14 cellular contexts compared by ENCODE assay signal in the genomic region with DNA sequence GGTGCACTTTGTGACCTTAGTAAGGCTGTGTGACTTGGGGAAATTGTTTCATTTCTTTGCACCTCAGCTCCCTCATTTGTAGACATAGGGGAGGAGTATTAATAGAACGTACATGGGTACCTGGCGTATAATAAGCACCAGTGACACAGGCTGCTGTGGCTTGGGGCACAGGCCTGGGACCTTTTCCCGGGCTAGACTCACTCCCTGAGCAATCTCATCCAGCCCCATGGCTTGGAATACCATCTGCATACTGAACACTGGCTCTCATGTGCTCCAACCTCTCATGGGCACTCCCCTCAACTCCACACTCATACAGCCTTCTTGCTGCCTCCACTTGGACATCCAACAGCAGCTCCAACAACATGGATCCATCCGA. TPM values are rescaled to one million over a fixed set of nuclear protein-coding genes. Genes with fewer than 3 reads are reported as not detected.
DNase-seq lines count a peak whose midpoint lies in the region; ATAC-seq and TF ChIP-seq lines count a peak whose summit lies in the region.
"Had no signal": no experiment of that assay in that cellular context is flagged by ENCODE, and none has a peak within 500 bp of the region (broad histone marks: within the 10 kb centered on the region; RNA-seq: fewer than 3 reads in every experiment).

No MANE protein-coding gene starts in this region.

- peak overlapping the region; percentile 37 for H3K9ac ChIP-seq in muscle layer of colon (ENCODE audit: low read length)

- no peak overlapping the region for H3K4me3 ChIP-seq in Panc1 (ENCODE audit: low read depth in 2 of 2, low read length in 2 of 2)
- no peak overlapping the region for H3K4me3 ChIP-seq in muscle layer of colon (ENCODE audit: low read depth in 1 of 2, low read length in 2 of 2)
- no peak overlapping the region for H3K4me3 ChIP-seq in thyroid gland (replicated peaks in 1 of 3)

- H3K9me3 ChIP-seq in Panc1 (ENCODE audit: control insufficient read depth, insufficient read depth, low read depth, low read length), result no peaks in the 10 kb centered on the region
- no peaks in the 10 kb centered on the region for H3K9me3 ChIP-seq in muscle layer of colon (ENCODE audit: low read length)
- H3K9me3 ChIP-seq in thyroid gland, result no peaks in the 10 kb centered on the region

- H3K27me3 ChIP-seq in Panc1 (ENCODE audit: control insufficient read depth, insufficient read depth, low read length) (no peaks in the 10 kb centered on the region), muscle layer of colon (ENCODE audit: control insufficient read depth in 1 of 2, insufficient read depth in 2 of 2, low read length in 2 of 2) (no peaks in the 10 kb centered on the region), thyroid gland (no peaks in the 10 kb centered on the region)

- CTCF ChIA-PET in Panc1 (lab: Charles Lee), result interaction anchor here (0.6 to 0.9 kb wide), 2 partner anchors 15 to 16 kb away, joined by 3 to 5 read pairs; no protein-coding TSS in a partner anchor

- DNase-seq in Panc1 (ENCODE audit: low read depth, low spot score) (no peak), epidermal melanocyte (ENCODE audit: insufficient read length, low spot score) (peak; percentile 3), thyroid gland (no peak), mesenteric fat pad (ENCODE audit: low spot score) (no peak)
- DNase-seq: activated CD4-positive, alpha-beta T cell treated with anti-CD3 and anti-CD28 coated beads, Interleukin-2, amount 50 U/mL, for 1 hour; activated effector memory CD4-positive, alpha-beta T cell treated with anti-CD3 and anti-CD28 coated beads, Interleukin-2, amount 50 U/mL, for 16 hours; H7; NCI-H1694; T-cell had no signal

- TF ChIP-seq CTCF in Panc1 (IDR thresholded peaks at IDR 0.05), result no peak
- no peak for TF ChIP-seq CTCF in thyroid gland (IDR thresholded peaks at IDR 0.05)

- H3K27ac ChIP-seq in Panc1 (ENCODE audit: low read length) (peak overlapping the region; percentile 94), muscle layer of colon (ENCODE audit: low read depth, low read length) (peak overlapping the region; percentile 99), thyroid gland (peak overlapping the region; percentile 65 to 93 (median 90))

- TSS peak; percentile 25 for BruUV-seq in Panc1 (replicated peaks; lab: Mats Ljungman, UMichigan)

- TF ChIP-seq POLR2A in thyroid gland (IDR thresholded peaks at IDR 0.05), result no peak

- intact Hi-C loops in Panc1 (cut with micrococcal nuclease; ENCODE audit: unreplicated experiment), result loop anchor here (10.0 kb wide), 1 partner anchor 56 kb away; no protein-coding TSS in a partner anchor
- intact Hi-C loops in thyroid gland (cut with DNase I), result loop anchor here (5.0 kb wide), 2 partner anchors 61 to 101 kb away; no protein-coding TSS in a partner anchor

- in situ Hi-C loops in Panc1 (cut with HindIII; ENCODE audit: low pct_unique_long_range_greater_than_20kb, low sequenced_read_pairs), result no loop called here

- peak; percentile 33 for ATAC-seq in Panc1
- no peak for ATAC-seq in GM21619 (IDR thresholded peaks at IDR 0.05; ENCODE audit: unreplicated experiment)
- no peak for ATAC-seq in GM18861 (IDR thresholded peaks at IDR 0.05; ENCODE audit: unreplicated experiment)
- no peak for ATAC-seq in GM21526 (IDR thresholded peaks at IDR 0.05; ENCODE audit: low FRiP score, unreplicated experiment)
- ATAC-seq: left colon, T-cell had no signal

- WGBS in thyroid gland, 2 donors, result 89 to 97% methylated on average over 3 to 4 of the region's 4 CpGs

- POLR2A ChIA-PET in Panc1 (lab: Charles Lee), result interaction anchor here (0.5 kb wide), 2 partner anchors 15 to 103 kb away, joined by 4 to 5 read pairs; no protein-coding TSS in a partner anchor

- no peaks in the 10 kb centered on the region for H3K36me3 ChIP-seq in Panc1 (ENCODE audit: control insufficient read depth, insufficient read depth, low read length)
- no peaks in the 10 kb centered on the region for H3K36me3 ChIP-seq in muscle layer of colon (ENCODE audit: insufficient read depth, low read length)
- H3K36me3 ChIP-seq in thyroid gland, result no peaks in the 10 kb centered on the region

- H3K4me1 ChIP-seq in Panc1 (ENCODE audit: control insufficient read depth, insufficient read depth, low read length) (peaks cover 69% of the 10 kb centered on the region), muscle layer of colon (ENCODE audit: insufficient read depth, low read length) (peaks cover 89% of the 10 kb centered on the region), thyroid gland (peaks cover 54 to 67% of the 10 kb centered on the region in 2 donors)

RNA-seq across cellular contexts. Expression of gene MRPS23, which starts 41.0 kb away (rescaled TPM):
- total RNA-seq in Panc1 (2021; ENCODE audit: unreplicated experiment), result 85.4 TPM
- 76.8 TPM for polyA plus RNA-seq in Panc1 (2012; ENCODE audit: insufficient read length)
- 10 to 100 TPM; 23.6 to 44.3 (median 34.8) TPM for total RNA-seq in thyroid gland
- 31.9 TPM for total RNA-seq in mesenteric fat pad
